In genomic region chr5:173303878-173304590, GRCh38 we compare ENCODE assay signal across 1 cellular context.
TF ChIP-seq lines count a peak whose summit lies in the region.

No MANE protein-coding gene starts in this region.

TF ChIP-seq in K562, 482 proteins besides CTCF, POLR2A, EP300 and RAD21 (continued from another document and continues in another):
- no peak for TF ChIP-seq THAP12 (CRISPR knock-in tag; IDR thresholded peaks at IDR 0.05)
- peak; percentile 85 for TF ChIP-seq ZNF316 (IDR thresholded peaks at IDR 0.05)
- no peak for TF ChIP-seq CSDE1 (IDR thresholded peaks at IDR 0.05)
- TF ChIP-seq ILK (tag; IDR thresholded peaks at IDR 0.05; ENCODE audit: borderline replicate concordance, low read depth) = no peak
- 0 out of 2 replicates have a peak, but pooled peaks have one; percentile 18 for TF ChIP-seq MTA2 (IDR thresholded peaks at IDR 0.05; ENCODE audit: low read depth)
- TF ChIP-seq NFE2 (IDR thresholded peaks at IDR 0.05; ENCODE audit: low read depth) = peak; percentile 94
- no peak for TF ChIP-seq PCBP2 (IDR thresholded peaks at IDR 0.05; ENCODE audit: low read depth, low read length, poor library complexity, severe bottlenecking)
- TF ChIP-seq RBFOX2 (IDR thresholded peaks at IDR 0.05; ENCODE audit: low read depth, low read length) = no peak
- no peak for TF ChIP-seq MTF1 (CRISPR knock-in tag; IDR thresholded peaks at IDR 0.05; ENCODE audit: borderline replicate concordance)
- TF ChIP-seq ERF (CRISPR knock-in tag; IDR thresholded peaks at IDR 0.05) = no peak
- no peak for TF ChIP-seq ZBTB43 (CRISPR knock-in tag; IDR thresholded peaks at IDR 0.05)
- TF ChIP-seq ZBTB7A (IDR thresholded peaks at IDR 0.05; ENCODE audit: borderline replicate concordance, control insufficient read depth, low read depth, low read length) = peak; percentile 92
- no peak for TF ChIP-seq CHD4 (IDR thresholded peaks at IDR 0.05; ENCODE audit: insufficient read depth, insufficient replicate concordance, low read depth, low read length, poor library complexity, severe bottlenecking)
- TF ChIP-seq PTRF (tag; IDR thresholded peaks at IDR 0.05) = no peak
- no peak for TF ChIP-seq PTBP1 (IDR thresholded peaks at IDR 0.05; ENCODE audit: low read depth, low read length)
- no peak for TF ChIP-seq POLR2G (IDR thresholded peaks at IDR 0.05; ENCODE audit: low read depth, low read length)
- no peak for TF ChIP-seq ELF2 (CRISPR knock-in tag; IDR thresholded peaks at IDR 0.05)
- TF ChIP-seq ARID4B (CRISPR knock-in tag; IDR thresholded peaks at IDR 0.05) = no peak
- peak; percentile 30; the same call in 1 of the 2 replicates for TF ChIP-seq MYNN (IDR thresholded peaks at IDR 0.05)
- TF ChIP-seq MYNN (CRISPR knock-in tag; IDR thresholded peaks at IDR 0.05) = no peak
- TF ChIP-seq E2F5 (CRISPR knock-in tag; IDR thresholded peaks at IDR 0.05) = no peak
- no peak for TF ChIP-seq ZNF785 (CRISPR knock-in tag; IDR thresholded peaks at IDR 0.05)
- TF ChIP-seq ZNF695 (CRISPR knock-in tag; IDR thresholded peaks at IDR 0.05) = no peak
- TF ChIP-seq RFX5 (IDR thresholded peaks at IDR 0.05; ENCODE audit: low read depth, low read length) = no peak
- TF ChIP-seq SP2 (IDR thresholded peaks at IDR 0.05; ENCODE audit: extremely low read depth, low read depth, low read length, poor library complexity, severe bottlenecking) = no peak
- TF ChIP-seq ZC3H4 (CRISPR knock-in tag; IDR thresholded peaks at IDR 0.05; ENCODE audit: borderline replicate concordance) = no peak
- TF ChIP-seq NR2C1 (IDR thresholded peaks at IDR 0.05) = peak; percentile 67
- TF ChIP-seq NR2C1 (tag; IDR thresholded peaks at IDR 0.05) = peak; percentile 76
- peak; percentile 61; the same call in 1 of the 2 replicates for TF ChIP-seq SMARCC2 (IDR thresholded peaks at IDR 0.05; ENCODE audit: low read depth)
- TF ChIP-seq ZNF23 (CRISPR knock-in tag; IDR thresholded peaks at IDR 0.05) = no peak
- peak; percentile 89 for TF ChIP-seq C11orf30 (IDR thresholded peaks at IDR 0.05; ENCODE audit: low read depth)
- no peak for TF ChIP-seq DDX20 (tag; IDR thresholded peaks at IDR 0.05; ENCODE audit: low read depth)
- peak; percentile 75; the same call in 1 of the 2 replicates for TF ChIP-seq SMARCE1 (IDR thresholded peaks at IDR 0.05)
- TF ChIP-seq ATF3 (IDR thresholded peaks at IDR 0.05) = peak; percentile 73
- no peak for TF ChIP-seq ATF3 (CRISPR knock-in tag; conservative IDR thresholded peaks at IDR 0.05)
- TF ChIP-seq ARHGAP35 (IDR thresholded peaks at IDR 0.05; ENCODE audit: partially characterized antibody) = no peak
- TF ChIP-seq ETV6 (IDR thresholded peaks at IDR 0.05; ENCODE audit: borderline replicate concordance in 1 of 2, low read depth in 2 of 2, low read length in 1 of 2) = no peak
- no peak for TF ChIP-seq ETV6 (CRISPR knock-in tag; IDR thresholded peaks at IDR 0.05; ENCODE audit: borderline replicate concordance)
- no peak for TF ChIP-seq MXD1 (CRISPR knock-in tag; IDR thresholded peaks at IDR 0.05; ENCODE audit: borderline replicate concordance, poor library complexity, severe bottlenecking)
- TF ChIP-seq ZHX1 (conservative IDR thresholded peaks at IDR 0.05; ENCODE audit: low read length) = no peak
- TF ChIP-seq FOXA1 (IDR thresholded peaks at IDR 0.05; ENCODE audit: borderline replicate concordance) = no peak
- no peak for TF ChIP-seq MBD2 (IDR thresholded peaks at IDR 0.05; ENCODE audit: borderline replicate concordance, low read depth)
- TF ChIP-seq JUND (IDR thresholded peaks at IDR 0.05; ENCODE audit: borderline replicate concordance, low read depth, low read length) = peak; percentile 77
- peak; percentile 71; the same call in 1 of the 3 replicates for TF ChIP-seq JUND (tag; IDR thresholded peaks at IDR 0.05; ENCODE audit: borderline replicate concordance, low read depth, low read length)
- no peak for TF ChIP-seq CHD1 (IDR thresholded peaks at IDR 0.05; ENCODE audit: low read length)
- no peak for TF ChIP-seq GATAD2A (IDR thresholded peaks at IDR 0.05)
- no peak for TF ChIP-seq SREBF1 (IDR thresholded peaks at IDR 0.05; ENCODE audit: borderline replicate concordance, low read depth, low read length)
- TF ChIP-seq PPARD (CRISPR knock-in tag; IDR thresholded peaks at IDR 0.05) = no peak
- TF ChIP-seq ZNF830 (CRISPR knock-in tag; IDR thresholded peaks at IDR 0.05) = no peak
- no peak for TF ChIP-seq ZNF232 (CRISPR knock-in tag; IDR thresholded peaks at IDR 0.05)
- no peak for TF ChIP-seq IRF2 (CRISPR knock-in tag; IDR thresholded peaks at IDR 0.05)
- peak; percentile 28; the same call in 1 of the 2 replicates for TF ChIP-seq CBFA2T2 (conservative IDR thresholded peaks at IDR 0.05)
- TF ChIP-seq STAT6 (CRISPR knock-in tag; IDR thresholded peaks at IDR 0.05) = no peak
- no peak for TF ChIP-seq ZNF263 (CRISPR knock-in tag; IDR thresholded peaks at IDR 0.05; ENCODE audit: borderline replicate concordance)
- no peak for TF ChIP-seq RBM34 (IDR thresholded peaks at IDR 0.05; ENCODE audit: borderline replicate concordance, insufficient read depth, low read length)
- TF ChIP-seq ZNF140 (CRISPR knock-in tag; IDR thresholded peaks at IDR 0.05) = no peak
- TF ChIP-seq MAFK (IDR thresholded peaks at IDR 0.05; ENCODE audit: low read length) = peak; percentile 38; the same call in 1 of the 2 replicates
- TF ChIP-seq EP400 (IDR thresholded peaks at IDR 0.05) = 0 out of 2 replicates have a peak, but pooled peaks have one; percentile 25
- TF ChIP-seq HMG20A (CRISPR knock-in tag; conservative IDR thresholded peaks at IDR 0.05) = no peak
- no peak for TF ChIP-seq GATAD2B (IDR thresholded peaks at IDR 0.05; ENCODE audit: borderline replicate concordance)
- TF ChIP-seq ZC3H8 (IDR thresholded peaks at IDR 0.05) = no peak
